ENCODE assay signal across 8 cellular contexts in genomic region chr19:33767898-33768413, GRCh38. TPM values are rescaled to one million over a fixed set of nuclear protein-coding genes. Genes with fewer than 3 reads are reported as not detected.
DNase-seq lines count a peak whose midpoint lies in the region; ATAC-seq, FAIRE-seq and TF ChIP-seq lines count a peak whose summit lies in the region.

No MANE protein-coding gene starts in this region.

- H3K4me3 ChIP-seq in DND-41 (ENCODE audit: low read depth in 1 of 2, low read length in 2 of 2), result no peak overlapping the region
- H3K4me3 ChIP-seq in kidney epithelial cell (ENCODE audit: low read depth, low read length), result no peak overlapping the region
- no peak overlapping the region for H3K4me3 ChIP-seq in colonic mucosa

- TF ChIP-seq CTCF in DND-41 (IDR thresholded peaks at IDR 0.05; ENCODE audit: borderline replicate concordance, extremely low read depth, low read length, poor library complexity, severe bottlenecking), result peak; percentile 58
- peak; percentile 32 for TF ChIP-seq CTCF in kidney epithelial cell (IDR thresholded peaks at IDR 0.05; ENCODE audit: insufficient read depth, low read length, poor library complexity, severe bottlenecking)
- no peak for TF ChIP-seq CTCF in colonic mucosa (IDR thresholded peaks at IDR 0.05)

- CTCF ChIA-PET in activated CD4-positive, alpha-beta T cell treated with anti-CD3 and anti-CD28 coated beads, Interleukin-2, amount 10 ng/mL, durations not matched to agents 7 days and 5 days (lab: Charles Lee), result interaction anchor here (4.9 kb wide), 1 partner anchor 10 kb away, joined by 20 read pairs; no protein-coding TSS in a partner anchor

- no peak for TF ChIP-seq POLR2A in GM12892 (IDR thresholded peaks at IDR 0.05; ENCODE audit: low read depth, low read length)

- H4K20me1 ChIP-seq in DND-41 (ENCODE audit: insufficient read depth, low read length), result peaks cover 24% of the 10 kb centered on the region

- DNase-seq in DND-41 (peak; percentile 71), HT-29 (ENCODE audit: low spot score) (peak; percentile 29), kidney epithelial cell (ENCODE audit: low read depth) (no peak), colonic mucosa (no peak), GM12892 (ENCODE audit: insufficient read length) (no peak)
- DNase-seq in activated CD4-positive, alpha-beta T cell treated with anti-CD3 and anti-CD28 coated beads, Interleukin-2, amount 10 ng/mL, durations not matched to agents 7 days and 5 days, result peak; percentile 45

- H2AFZ ChIP-seq in DND-41 (ENCODE audit: low read depth, low read length), result no peak overlapping the region

- POLR2A ChIA-PET in activated CD4-positive, alpha-beta T cell treated with anti-CD3 and anti-CD28 coated beads, Interleukin-2, amount 10 ng/mL, durations not matched to agents 7 days and 5 days (lab: Charles Lee), result no interaction called here

- ATAC-seq in DND-41 (ENCODE audit: insufficient read depth, low read depth) (peak; percentile 82), HG03039 (IDR thresholded peaks at IDR 0.05; ENCODE audit: unreplicated experiment) (no peak), GM18858 (IDR thresholded peaks at IDR 0.05; ENCODE audit: unreplicated experiment) (no peak)

- no peak for FAIRE-seq in GM12892 (lab: Jason Lieb, UNC)

- no peak overlapping the region for H3K27ac Mint-ChIP-seq in activated CD4-positive, alpha-beta T cell treated with anti-CD3 and anti-CD28 coated beads, Interleukin-2, amount 10 ng/mL, durations not matched to agents 7 days and 5 days

- intact Hi-C loops in colonic mucosa (cut with DNase I), result no loop called here

- no peak overlapping the region for H3K4me2 ChIP-seq in DND-41 (ENCODE audit: insufficient read depth, low read length)

- no peaks in the 10 kb centered on the region for H3K4me1 ChIP-seq in DND-41 (ENCODE audit: insufficient read depth, low read length)
- H3K4me1 ChIP-seq in colonic mucosa, result no peaks in the 10 kb centered on the region

- no peaks in the 10 kb centered on the region for H3K4me1 Mint-ChIP-seq in activated CD4-positive, alpha-beta T cell treated with anti-CD3 and anti-CD28 coated beads, Interleukin-2, amount 10 ng/mL, durations not matched to agents 7 days and 5 days

- H3K36me3 Mint-ChIP-seq in activated CD4-positive, alpha-beta T cell treated with anti-CD3 and anti-CD28 coated beads, Interleukin-2, amount 10 ng/mL, durations not matched to agents 7 days and 5 days (ENCODE audit: low read depth), result no peaks in the 10 kb centered on the region

- no peaks in the 10 kb centered on the region for H3K36me3 ChIP-seq in DND-41 (ENCODE audit: insufficient read depth, low read length)
- no peaks in the 10 kb centered on the region for H3K36me3 ChIP-seq in kidney epithelial cell (ENCODE audit: control insufficient read depth, insufficient read depth, low read length)
- H3K36me3 ChIP-seq in colonic mucosa, result no peaks in the 10 kb centered on the region

- H3K27ac ChIP-seq in DND-41 (ENCODE audit: low read length) (no peak overlapping the region), colonic mucosa (no peak overlapping the region)

- no peaks in the 10 kb centered on the region for H3K27me3 ChIP-seq in DND-41 (ENCODE audit: insufficient read depth, low read length, poor library complexity)
- H3K27me3 ChIP-seq in kidney epithelial cell (ENCODE audit: control insufficient read depth, insufficient read depth, low read length), result peaks cover 5% of the 10 kb centered on the region
- H3K27me3 ChIP-seq in colonic mucosa, result no peaks in the 10 kb centered on the region

- no peaks in the 10 kb centered on the region for H3K9me3 Mint-ChIP-seq in activated CD4-positive, alpha-beta T cell treated with anti-CD3 and anti-CD28 coated beads, Interleukin-2, amount 10 ng/mL, durations not matched to agents 7 days and 5 days

- no peaks in the 10 kb centered on the region for H3K9me3 ChIP-seq in DND-41 (ENCODE audit: insufficient read depth, low read length, severe bottlenecking)
- no peaks in the 10 kb centered on the region for H3K9me3 ChIP-seq in colonic mucosa

- H3K4me3 Mint-ChIP-seq in activated CD4-positive, alpha-beta T cell treated with anti-CD3 and anti-CD28 coated beads, Interleukin-2, amount 10 ng/mL, durations not matched to agents 7 days and 5 days, result no peak overlapping the region

- no peaks in the 10 kb centered on the region for H3K27me3 Mint-ChIP-seq in activated CD4-positive, alpha-beta T cell treated with anti-CD3 and anti-CD28 coated beads, Interleukin-2, amount 10 ng/mL, durations not matched to agents 7 days and 5 days

- H3K9ac ChIP-seq in DND-41 (ENCODE audit: low read depth, low read length) (no peak overlapping the region), colonic mucosa (ENCODE audit: low read depth in 2 of 2, low read length in 2 of 2) (no peak overlapping the region)

- H3K79me2 ChIP-seq in DND-41 (ENCODE audit: insufficient read depth, low read length), result no peaks in the 10 kb centered on the region

RNA-seq across cellular contexts. Expression of gene KCTD15, which starts 28.7 kb away (rescaled TPM):
- total RNA-seq in HT-29 (2014; rRNA removed; shearing (Covaris generic)), result 25.4 and 28.1 TPM in 2 replicates
- 1 to 10 TPM; 1.6 to 2.5 TPM for total RNA-seq in activated CD4-positive, alpha-beta T cell treated with anti-CD3 and anti-CD28 coated beads, Interleukin-2, amount 10 ng/mL, durations not matched to agents 7 days and 5 days
- total RNA-seq in kidney epithelial cell (71.1 and 73.5 TPM in 2 replicates), colonic mucosa (10 to 100 TPM; 13.8 to 14.0 TPM)
- not detected for polyA plus RNA-seq in GM12892 (2012; ENCODE audit: missing spikeins)

Comparison
In these comparisons a context has a peak if more than half of its experiments do, and no peak if none do; other contexts are left out.
1. DNase-seq: peak in DND-41 (single experiment), HT-29 (single experiment) and activated CD4-positive, alpha-beta T cell treated with anti-CD3 and anti-CD28 coated beads, Interleukin-2, amount 10 ng/mL, durations not matched to agents 7 days and 5 days (single experiment); none in kidney epithelial cell (single experiment), colonic mucosa (single experiment) and GM12892 (single experiment).